9 cellular contexts compared by ENCODE assay signal in genomic region chrX:19655032-19655431, GRCh38.
"Had no signal": no experiment of that assay in that cellular context is flagged by ENCODE, and none has a peak within 500 bp of the region (broad histone marks: within the 10 kb centered on the region; RNA-seq: fewer than 3 reads in every experiment).

No MANE protein-coding gene starts in this region.

- H3K9me3 ChIP-seq: HAP-1 had no signal

- H3K27ac ChIP-seq: GM23248 had no signal

- ATAC-seq: HCT116, K562 had no signal

- H3K27ac Mint-ChIP-seq: HFFc6 had no signal

- H3K9me3 Mint-ChIP-seq: HFFc6 had no signal

- H3K4me3 Mint-ChIP-seq: HFFc6 had no signal

- DNase-seq: GM23248, GOT3, H7, HFFc6, IMR-90, KG1 had no signal
